Comparison of ENCODE assay signal across 33 cellular contexts in the genomic region with DNA sequence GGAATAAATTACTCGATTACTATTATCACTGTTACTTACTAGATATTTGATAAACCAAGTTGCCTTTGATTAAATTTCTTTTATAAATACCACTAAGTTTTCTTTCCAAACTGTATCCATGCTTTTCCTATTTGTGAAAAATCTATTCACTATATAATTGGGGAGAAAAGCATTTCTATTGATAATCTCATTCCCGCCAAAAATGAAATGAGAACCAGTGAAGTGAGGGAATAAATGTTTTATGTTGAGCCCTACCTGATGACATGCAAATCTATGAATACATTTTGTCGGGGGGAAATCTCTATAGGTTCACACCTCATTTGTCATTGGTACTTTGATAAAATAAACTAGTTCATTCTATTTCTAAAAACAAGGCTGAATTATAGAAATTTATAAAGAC. TPM values are rescaled to one million over a fixed set of nuclear protein-coding genes. Genes with fewer than 3 reads are reported as not detected.
A peak's percentile ranks its signal among the peaks of the same experiment; 100 is the strongest.
DNase-seq lines count a peak whose midpoint lies in the region; ATAC-seq, FAIRE-seq and TF ChIP-seq lines count a peak whose summit lies in the region.
"Had no signal": no experiment of that assay in that cellular context is flagged by ENCODE, and none has a peak within 500 bp of the region (broad histone marks: within the 10 kb centered on the region; RNA-seq: fewer than 3 reads in every experiment).

No MANE protein-coding gene starts in this region.

- POLR2A ChIA-PET in HEK293 (lab: Yijun Ruan, JAX) = no interaction called here
- POLR2A ChIA-PET in GM12878 (lab: Charles Lee) = no interaction called here

- H3K79me2 ChIP-seq in GM12878 (ENCODE audit: control insufficient read depth, insufficient read depth, low read length) = no peaks in the 10 kb centered on the region

- intact Hi-C loops in GM12878 (cut with micrococcal nuclease; ENCODE audit: unreplicated experiment) = no loop called here
- intact Hi-C loops in testis (cut with DNase I; ENCODE audit: low total_unique reads) = no loop called here

- H3K27ac ChIP-seq in HEK293 (ENCODE audit: extremely low read depth, low read depth, low read length) = no peak overlapping the region
- H3K27ac ChIP-seq in GM12878 (ENCODE audit: control insufficient read depth, insufficient read depth) = no peak overlapping the region
- no peak overlapping the region for H3K27ac ChIP-seq in testis
- H3K27ac ChIP-seq: 22Rv1; A549; BLaER1; BLaER1 treated with 17β-estradiol and CSF1 and Interleukin-3, amounts not matched to agents 10 nM and 100 nM; C4-2B had no signal

- peak; percentile 6 for FAIRE-seq in H54 (lab: Jason Lieb, UNC)
- no peak for FAIRE-seq in GM12878 (lab: Jason Lieb, UNC)
- FAIRE-seq: A204.1, A549, D721Med had no signal

- TF ChIP-seq CTCF in HEK293 (tag by site-specific recombination; IDR thresholded peaks at IDR 0.05) (no peak), GM12878 (IDR thresholded peaks at IDR 0.05 in 2 of 3, conservative IDR thresholded peaks at IDR 0.05 in 1 of 3; ENCODE audit: control insufficient read depth in 2 of 3, extremely low read depth in 1 of 3, insufficient read depth in 1 of 3, low read depth in 3 of 3, low read length in 3 of 3) (no peak), testis (IDR thresholded peaks at IDR 0.05) (no peak), GM13976 (IDR thresholded peaks at IDR 0.05; ENCODE audit: borderline replicate concordance, control extremely low read depth, extremely low read depth, insufficient read depth, missing control alignments) (no peak)

- H3K9me3 ChIP-seq in HEK293 (ENCODE audit: control insufficient read depth, insufficient read depth, low read depth, low read length) (no peaks in the 10 kb centered on the region), GM12878 (replicated peaks; ENCODE audit: control insufficient read depth, insufficient read depth, low read length) (no peaks in the 10 kb centered on the region), testis (no peaks in the 10 kb centered on the region)
- H3K9me3 ChIP-seq: A549; BE2C; BLaER1; BLaER1 treated with 17β-estradiol and CSF1 and Interleukin-3, amounts not matched to agents 10 nM and 100 nM; Caco-2 had no signal

- no peak overlapping the region for H2AFZ ChIP-seq in GM12878 (ENCODE audit: control insufficient read depth, low read depth, low read length)

- ATAC-seq in GM12878 = no peak
- ATAC-seq: A549; CD8-positive, alpha-beta T cell had no signal

- H3K4me1 ChIP-seq in HEK293 (ENCODE audit: control insufficient read depth, insufficient read depth, low read length) = no peaks in the 10 kb centered on the region
- H3K4me1 ChIP-seq in GM12878 (ENCODE audit: control insufficient read depth, insufficient read depth, low read length) = no peaks in the 10 kb centered on the region
- H3K4me1 ChIP-seq in testis = no peaks in the 10 kb centered on the region
- H3K4me1 ChIP-seq: A549, BE2C, BLaER1 had no signal

- no peak for TF ChIP-seq POLR2A in H54 (IDR thresholded peaks at IDR 0.05; ENCODE audit: low read depth, low read length)
- TF ChIP-seq POLR2A in GM12878 (IDR thresholded peaks at IDR 0.05; ENCODE audit: low read depth, low read length) = no peak
- TF ChIP-seq POLR2A in testis (IDR thresholded peaks at IDR 0.05) = no peak

- no peak for TF ChIP-seq RAD21 in GM12878 (IDR thresholded peaks at IDR 0.05; ENCODE audit: insufficient read depth, low read depth, low read length)

- H3K36me3 ChIP-seq in HEK293 (ENCODE audit: control insufficient read depth in 2 of 2, insufficient read depth in 1 of 2, low read length in 2 of 2) (peaks cover 73% of the 10 kb centered on the region in 2 experiments), GM12878 (ENCODE audit: control insufficient read depth in 2 of 2, insufficient read depth in 2 of 2, low read length in 1 of 2) (peaks cover 4 to 11% of the 10 kb centered on the region in 2 experiments), testis (ENCODE audit: low read depth, missing control alignments) (no peaks in the 10 kb centered on the region)

- RAD21 ChIA-PET in GM12878 (lab: Charles Lee; ENCODE audit: unreplicated experiment) = no interaction called here

- no TSS peak for BruUV-seq in GM12878 (replicated peaks; lab: Mats Ljungman, UMichigan)

- no peak for TF ChIP-seq EP300 in GM12878 (IDR thresholded peaks at IDR 0.05; ENCODE audit: borderline replicate concordance in 1 of 2, control insufficient read depth in 1 of 2, low read depth in 2 of 2, low read length in 2 of 2)

- 100% methylated on average over 3 of the region's 3 CpGs for WGBS in GM12878 (ENCODE audit: insufficient coverage, insufficient replicate concordance, low lambda C conversion rate, missing lambda C conversion rate)
- 98% methylated on average over 3 of the region's 3 CpGs for WGBS in testis, 2 donors

- DNase-seq in H54 (ENCODE audit: insufficient read length, low spot score) (no peak), GM12878 (ENCODE audit: low read depth, low spot score) (no peak), testis (no peak), hepatic stellate cell (ENCODE audit: low spot score) (no peak), GM13976 (ENCODE audit: low spot score) (no peak)
- DNase-seq: 8988T; ACHN; AML-193; BE2C; C1 segment of cervical spinal cord; Caco-2; Calu3; CD4-positive, alpha-beta memory T cell; CD4-positive, alpha-beta T cell; CD4-positive, CD25-positive, alpha-beta regulatory T cell; CD8-positive, alpha-beta memory T cell; CD8-positive, alpha-beta T cell; COR-L47; DMS 273 treated with DMSO at 0.1 percent for 48 hours; DMS153; DMS53; DMS79; DMS79 treated with DMSO at 0.1 percent for 48 hours; DND-41; EL had no signal

- CTCF ChIA-PET in HEK293 (lab: Yijun Ruan, JAX) (no interaction called here), GM12878 (lab: Yijun Ruan, JAX) (interaction anchor here (1.0 kb wide), 1 partner anchor 11 kb away, joined by 3 read pairs; no protein-coding TSS in a partner anchor)

- no peaks in the 10 kb centered on the region for H4K20me1 ChIP-seq in GM12878 (ENCODE audit: control insufficient read depth, insufficient read depth)
- H4K20me1 ChIP-seq: BLaER1; BLaER1 treated with 17β-estradiol and CSF1 and Interleukin-3, amounts not matched to agents 10 nM and 100 nM had no signal

- no peak overlapping the region for H3K4me3 ChIP-seq in HEK293 (ENCODE audit: low read depth, low read length)
- H3K4me3 ChIP-seq in GM12878 = no peak overlapping the region
- no peak overlapping the region for H3K4me3 ChIP-seq in testis
- H3K4me3 ChIP-seq: A549; BLaER1; BLaER1 treated with 17β-estradiol and CSF1 and Interleukin-3, amounts not matched to agents 10 nM and 100 nM had no signal

- SMC1A ChIA-PET in GM12878 (lab: Charles Lee; ENCODE audit: uncharacterized antibody, unreplicated experiment) = no interaction called here

- no peak overlapping the region for H3K9ac ChIP-seq in GM12878 (ENCODE audit: control insufficient read depth, insufficient read depth, low read length)
- H3K9ac ChIP-seq: BLaER1; BLaER1 treated with 17β-estradiol and CSF1 and Interleukin-3, amounts not matched to agents 10 nM and 100 nM had no signal

- in situ Hi-C loops in GM12878 (cut with MboI) = no loop called here
- in situ Hi-C loops in GM13976 (cut with MboI; ENCODE audit: low sequenced_read_pairs, unreplicated experiment) = loop anchor here (25.0 kb wide), 1 partner anchor 435 kb away; no protein-coding TSS in a partner anchor

- H3K27me3 ChIP-seq in GM12878 (replicated peaks in 1 of 2; ENCODE audit: control insufficient read depth in 2 of 2, insufficient read depth in 2 of 2, low read length in 1 of 2) (no peaks in the 10 kb centered on the region), testis (no peaks in the 10 kb centered on the region)
- H3K27me3 ChIP-seq: BE2C; BLaER1; BLaER1 treated with 17β-estradiol and CSF1 and Interleukin-3, amounts not matched to agents 10 nM and 100 nM had no signal

- H3K4me2 ChIP-seq in GM12878 (ENCODE audit: control insufficient read depth, insufficient read depth) = no peak overlapping the region
- H3K4me2 ChIP-seq: A549; BLaER1; BLaER1 treated with 17β-estradiol and CSF1 and Interleukin-3, amounts not matched to agents 10 nM and 100 nM had no signal

TF ChIP-seq in HEK293, 187 proteins besides CTCF, POLR2A, EP300 and RAD21:
- TF ChIP-seq ZNF626 (tag by site-specific recombination; IDR thresholded peaks at IDR 0.05) = no peak
- TF ChIP-seq ZFP37 (tag by site-specific recombination; IDR thresholded peaks at IDR 0.05) = peak; percentile 85

TF ChIP-seq in GM12878, 131 proteins besides CTCF, POLR2A, EP300 and RAD21:
- TF ChIP-seq NFXL1 (IDR thresholded peaks at IDR 0.05; ENCODE audit: borderline replicate concordance) = peak; percentile 58
- TF ChIP-seq NBN (IDR thresholded peaks at IDR 0.05) = no peak

RNA-seq across cellular contexts. Expression of gene BRIP1, which starts 15.7 kb away (rescaled TPM):
- 65.4 and 73.6 TPM in 2 replicates for total RNA-seq in GM12878 (2013; cell fraction: nucleolus; rRNA removed)
- total RNA-seq in GM12878 (2014; rRNA removed) (20.0 and 23.1 TPM in 2 replicates), GM12878 (2014; rRNA removed; fragmentation: Illumina TruSeq; extraction: Trizol) (24.2 and 25.6 TPM in 2 replicates), GM12878 (2021) (14.5 and 15.0 TPM in 2 replicates), testis (10 to 100 TPM in 1 of 2 donors, 1 to 10 TPM in 1; 7.5 to 10.6 TPM)
- polyA plus RNA-seq in GM12878 (2011; ENCODE audit: low read depth) = 2.6 TPM
- polyA plus RNA-seq in GM12878 (2011; rRNA removed) (12.3 and 20.7 TPM in 2 replicates), GM12878 (2014; fragmentation: Illumina TruSeq; extraction: Trizol) (18.6 and 22.4 TPM in 2 replicates), GM12878 (2014; fragmentation: Nextera tagmentation; extraction: Ambion mirVana) (1 to 10 TPM; 4.0 to 4.2 TPM), GM12878 (2014; rRNA removed) (8.1 and 8.7 TPM in 2 replicates), GM12878 (2016; fragmentation: Nextera tagmentation; extraction: Ambion mirVana) (10 to 100 TPM; 12.2 to 13.4 TPM), testis (ENCODE audit: insufficient read depth, low read depth, low replicate concordance) (10.5 TPM)
- 4.4 and 5.3 TPM in 2 replicates for polyA plus RNA-seq in GM12878 (2011; cell fraction: cytosol; rRNA removed)
- 9.0 and 11.1 TPM in 2 replicates for polyA plus RNA-seq in GM12878 (2011; cell fraction: nucleus; rRNA removed)
- 4.9 and 6.0 TPM in 2 replicates for polyA plus RNA-seq in GM12878 (2012)
- polyA minus RNA-seq in GM12878 (2011; rRNA and poly(A)+ RNA removed) = 32.0 and 34.5 TPM in 2 replicates
- 6.3 and 7.4 TPM in 2 replicates for polyA minus RNA-seq in GM12878 (2011; cell fraction: cytosol; rRNA and poly(A)+ RNA removed)
- 21.9 and 47.4 TPM in 2 replicates for polyA minus RNA-seq in GM12878 (2011; cell fraction: nucleus; rRNA and poly(A)+ RNA removed)
